13 cellular contexts compared by ENCODE assay signal in the genomic region with DNA sequence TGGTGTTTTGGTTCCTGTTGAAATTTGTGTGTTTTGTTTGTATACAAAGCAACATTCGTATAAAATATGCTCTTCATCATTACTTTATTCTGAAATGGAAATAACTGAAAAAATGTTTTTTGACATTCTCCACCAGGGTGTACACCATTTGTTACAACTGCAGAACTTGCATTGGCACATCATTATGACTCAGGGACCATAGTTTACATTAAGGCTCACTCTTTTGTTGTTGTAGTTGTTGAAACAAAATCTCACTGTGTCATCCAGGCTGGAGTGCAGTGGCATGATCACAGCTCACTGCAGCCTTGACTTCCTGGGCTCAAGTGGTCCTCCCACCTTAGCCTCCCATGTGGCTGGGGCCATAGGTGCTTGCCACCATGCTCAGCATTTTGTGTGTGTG.
"Had no signal": no experiment of that assay in that cellular context is flagged by ENCODE, and none has a peak within 500 bp of the region (broad histone marks: within the 10 kb centered on the region; RNA-seq: fewer than 3 reads in every experiment).

No MANE protein-coding gene starts in this region.

- H3K9me3 ChIP-seq: ovary, right atrium auricular region, sigmoid colon had no signal

- H3K27ac ChIP-seq: hepatocyte, ovary, right atrium auricular region, sigmoid colon, skin epidermis had no signal

- H3K4me2 ChIP-seq: hepatocyte had no signal

- H3K4me1 ChIP-seq: right atrium auricular region, sigmoid colon had no signal

- DNase-seq: dermis blood vessel endothelial cell; erythroblast; foreskin melanocyte; head of caudate nucleus; left colon; natural killer cell; nucleus accumbens; ovary; sigmoid colon; stimulated activated naive CD4-positive, alpha-beta T cell had no signal

- H3K4me3 ChIP-seq: hepatocyte, ovary, right atrium auricular region, sigmoid colon, skin epidermis had no signal

- H3K36me3 ChIP-seq: ovary, right atrium auricular region, sigmoid colon had no signal

- H3K27me3 ChIP-seq: hepatocyte, ovary, right atrium auricular region, sigmoid colon had no signal

- H2AFZ ChIP-seq: hepatocyte had no signal
